Comparison of ENCODE assay signal across 1 cellular context in the genomic region with DNA sequence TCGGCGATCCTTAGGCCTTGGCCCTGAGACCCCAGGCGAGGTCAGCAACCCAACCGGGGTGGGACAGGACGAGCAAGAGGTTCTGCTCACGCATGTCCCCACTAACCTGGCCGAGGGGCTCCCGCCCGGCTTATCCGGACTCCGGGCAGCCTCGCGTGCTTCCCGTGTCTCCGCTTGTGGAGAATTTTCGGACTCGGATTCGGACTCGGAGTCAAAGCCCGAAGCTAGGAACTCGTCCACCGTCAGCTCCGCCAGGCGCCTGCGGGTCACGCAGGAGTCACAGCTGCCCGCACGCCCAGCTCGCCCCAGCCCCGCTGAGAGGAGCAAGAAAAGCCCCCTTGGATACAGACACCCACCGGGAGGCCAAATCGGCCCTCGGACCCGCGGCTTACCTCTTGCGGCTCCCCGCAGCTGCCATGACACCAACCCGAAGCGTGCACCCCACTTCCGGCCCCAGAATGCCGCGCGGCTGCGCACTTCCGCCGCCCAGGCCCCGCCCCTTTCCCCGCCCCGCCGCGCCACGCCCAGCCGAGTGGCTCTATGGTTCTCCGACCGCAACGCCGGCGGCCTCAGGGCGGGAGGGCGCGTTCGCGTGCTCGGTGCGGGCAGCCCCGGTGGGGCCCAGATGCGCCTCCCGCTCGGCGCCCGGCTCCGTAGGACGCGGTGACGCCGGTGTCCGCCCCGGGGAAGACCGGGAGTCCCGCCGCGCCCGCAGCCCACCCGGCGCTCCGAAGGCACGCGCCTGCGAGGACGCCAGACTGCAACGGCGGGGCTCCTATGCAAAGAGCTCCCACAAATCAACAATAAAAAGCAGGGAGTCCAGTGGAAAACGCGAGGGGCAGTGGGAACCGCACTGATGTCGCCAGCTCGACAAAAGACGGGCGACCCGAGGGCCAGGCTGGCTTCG.
TF ChIP-seq lines count a peak whose summit lies in the region.

Gene NOC2L, minus strand, starts transcription at position 434 of the 907 bp plus-strand sequence. Its CDS starts 16 bp downstream, at position 418.

TF ChIP-seq in GM23338, 12 proteins besides CTCF, POLR2A, EP300 and RAD21 (continued from another document):
- no peak for TF ChIP-seq EZH2phosphoT487 (IDR thresholded peaks at IDR 0.05; ENCODE audit: unreplicated experiment)
- TF ChIP-seq REST (IDR thresholded peaks at IDR 0.05; ENCODE audit: unreplicated experiment) = no peak
- TF ChIP-seq ZNF331 (CRISPR knock-in tag; IDR thresholded peaks at IDR 0.05; ENCODE audit: low read depth) = no peak
- TF ChIP-seq CREB1 (CRISPR knock-in tag; IDR thresholded peaks at IDR 0.05; ENCODE audit: low read depth) = peak; percentile 52
- TF ChIP-seq NANOG (IDR thresholded peaks at IDR 0.05; ENCODE audit: borderline replicate concordance) = no peak
- peak; percentile 58 for TF ChIP-seq POLR2AphosphoS5 (IDR thresholded peaks at IDR 0.05; ENCODE audit: low read depth)
- TF ChIP-seq ZNF114 (CRISPR knock-in tag; IDR thresholded peaks at IDR 0.05) = no peak
- TF ChIP-seq EZH2 (IDR thresholded peaks at IDR 0.05; ENCODE audit: low read depth, unreplicated experiment) = no peak
- TF ChIP-seq ETS1 (IDR thresholded peaks at IDR 0.05) = 0 out of 2 replicates have a peak, but pooled peaks have one; percentile 41
